20 cellular contexts compared by ENCODE assay signal in genomic region chr14:63345826-63346225, GRCh38. TPM values are rescaled to one million over a fixed set of nuclear protein-coding genes. Genes with fewer than 3 reads are reported as not detected.
"Had no signal": no experiment of that assay in that cellular context is flagged by ENCODE, and none has a peak within 500 bp of the region (broad histone marks: within the 10 kb centered on the region; RNA-seq: fewer than 3 reads in every experiment).

No MANE protein-coding gene starts in this region.

- ATAC-seq: activated naive CD8-positive, alpha-beta T cell treated with anti-CD3 and anti-CD28 coated beads, Interleukin-2, amount 50 U/mL, for 24 hours; effector memory CD8-positive, alpha-beta T cell; natural killer cell; stimulated activated memory B cell treated with anti-CD40 and anti-IgM and Interleukin-4, amounts not matched to agents 10 μg/mL and 1 μg/mL and 100 μg/mL, for 72 hours had no signal

- H3K27ac ChIP-seq: epithelial cell of prostate, VCaP had no signal

- DNase-seq: activated CD4-positive, alpha-beta T cell treated with anti-CD3 and anti-CD28 coated beads for 1 hour; activated CD4-positive, alpha-beta T cell treated with anti-CD3 and anti-CD28 coated beads, Interleukin-2, amount 50 U/mL, for 48 hours; activated naive CD4-positive, alpha-beta T cell treated with anti-CD3 and anti-CD28 coated beads for 36 hours; activated naive CD8-positive, alpha-beta T cell treated with anti-CD3 and anti-CD28 coated beads, Interleukin-2, amount 50 U/mL, for 24 hours; aorta; dermis blood vessel endothelial cell; effector memory CD8-positive, alpha-beta T cell; head of caudate nucleus; natural killer cell; stimulated activated CD4-positive, alpha-beta T cell treated with anti-CD3 and anti-CD28 coated beads, Interleukin-2, amount 100 ng/mL, for 48 hours had no signal

- FAIRE-seq: frontal cortex had no signal

RNA-seq across cellular contexts. Expression of gene GPHB5, which starts 27.1 kb away (rescaled TPM):
- total RNA-seq: activated naive CD4-positive, alpha-beta T cell treated with anti-CD3 and anti-CD28 coated beads for 36 hours; activated T-helper 2 cell treated with anti-CD3 and anti-CD28 coated beads, Interferon-gamma antibody, Interleukin-2, Interleukin-4, amounts not matched to agents 10 μg/mL and 5 μg/mL and 100 μg/mL, durations not matched to agents 14 hours and 24 hours and 36 hours; aorta; cerebellum; dermis blood vessel endothelial cell; frontal cortex; lower leg skin; natural killer cell; renal cortical epithelial cell; skeletal muscle tissue; ureter had no signal
